18 cellular contexts compared by ENCODE assay signal in genomic region chr16:57637424-57637823, GRCh38. TPM values are rescaled to one million over a fixed set of nuclear protein-coding genes. Genes with fewer than 3 reads are reported as not detected.
A peak's percentile ranks its signal among the peaks of the same experiment; 100 is the strongest.
DNase-seq lines count a peak whose midpoint lies in the region; ATAC-seq, FAIRE-seq and TF ChIP-seq lines count a peak whose summit lies in the region.
"Had no signal": no experiment of that assay in that cellular context is flagged by ENCODE, and none has a peak within 500 bp of the region (broad histone marks: within the 10 kb centered on the region; RNA-seq: fewer than 3 reads in every experiment).

No MANE protein-coding gene starts in this region.

- H3K9ac ChIP-seq in liver (ENCODE audit: low read depth in 1 of 2, low read length in 2 of 2) = no peak overlapping the region
- no peak overlapping the region for H3K9ac ChIP-seq in HepG2 (ENCODE audit: insufficient read depth, low read depth, low read length)

- TF ChIP-seq RAD21 in liver (IDR thresholded peaks at IDR 0.05) = no peak
- no peak for TF ChIP-seq RAD21 in HepG2 (CRISPR knock-in tag; IDR thresholded peaks at IDR 0.05)

- H3K4me3 ChIP-seq in liver (ENCODE audit: low read depth in 1 of 3, low read length in 3 of 3) (no peak overlapping the region), HepG2 (replicated peaks in 1 of 3; ENCODE audit: insufficient read depth in 1 of 3, low read depth in 2 of 3, low read length in 3 of 3) (no peak overlapping the region), left ventricle myocardium inferior (peak overlapping the region; percentile 37)

- in situ Hi-C loops in HepG2 (cut with HindIII; ENCODE audit: extremely low pct_ligation_motif_present, low pct_unique_long_range_greater_than_20kb) = no loop called here

- H2AFZ ChIP-seq in HepG2 (ENCODE audit: low read length) = no peak overlapping the region

- 73% methylated on average over 8 of the region's 8 CpGs for whole genome bisulfite sequencing in liver
- WGBS in HepG2 (ENCODE audit: low lambda C conversion rate) = 61% methylated on average over 8 of the region's 8 CpGs

- no peaks in the 10 kb centered on the region for H3K79me2 ChIP-seq in HepG2 (ENCODE audit: insufficient read depth, low read length)

- no peak for ATAC-seq in HepG2
- ATAC-seq in GM19452 (IDR thresholded peaks at IDR 0.05; ENCODE audit: unreplicated experiment) = no peak
- no peak for ATAC-seq in GM21367 (IDR thresholded peaks at IDR 0.05; ENCODE audit: unreplicated experiment)
- ATAC-seq: activated CD4-positive, alpha-beta T cell treated with anti-CD3 and anti-CD28 coated beads for 36 hours; naive thymus-derived CD4-positive, alpha-beta T cell; stimulated activated memory B cell treated with anti-CD40 and anti-IgM and Interleukin-4, amounts not matched to agents 10 μg/mL and 1 μg/mL and 100 μg/mL, for 72 hours had no signal

- H3K36me3 ChIP-seq in liver (ENCODE audit: control insufficient read depth in 4 of 4, insufficient read depth in 3 of 4, low read depth in 1 of 4, low read length in 3 of 4) (no peaks in the 10 kb centered on the region), HepG2 (replicated peaks in 1 of 2; ENCODE audit: control insufficient read depth in 1 of 2, insufficient read depth in 2 of 2, low read length in 2 of 2) (no peaks in the 10 kb centered on the region), left ventricle myocardium inferior (no peaks in the 10 kb centered on the region)

- DNase-seq in HepG2 (ENCODE audit: low spot score) (no peak), left ventricle myocardium inferior (peak; percentile 62), occipital lobe (lab: John Stamatoyannopoulos, UW) (peak; percentile 49), mucosa of gallbladder (ENCODE audit: low spot score) (no peak)
- DNase-seq in activated naive CD4-positive, alpha-beta T cell treated with Interleukin-2 at 50 U/mL for 16 hours = no peak
- DNase-seq: activated CD4-positive, alpha-beta T cell treated with anti-CD3 and anti-CD28 coated beads for 36 hours; activated gamma-delta T cell; glutamatergic neuron; naive thymus-derived CD4-positive, alpha-beta T cell; NCI-H1048; NCI-H69; stimulated activated CD4-positive, alpha-beta T cell treated with anti-CD3 and anti-CD28 coated beads, Interleukin-1b, Interleukin-23, amount 100 ng/mL, for 48 hours; SW 1271 had no signal

- TF ChIP-seq EP300 in HepG2 (IDR thresholded peaks at IDR 0.05; ENCODE audit: low read depth in 2 of 2, low read length in 2 of 2) (no peak), HepG2 (CRISPR knock-in tag; IDR thresholded peaks at IDR 0.05; ENCODE audit: borderline replicate concordance) (no peak)

- H3K27ac ChIP-seq in liver (ENCODE audit: low read depth in 1 of 2, low read length in 2 of 2) (no peak overlapping the region), HepG2 (ENCODE audit: extremely low read length, insufficient read depth, low read length) (no peak overlapping the region), left ventricle myocardium inferior (replicated peaks) (peak overlapping the region; percentile 93)

- no peak for TF ChIP-seq CTCF in liver (IDR thresholded peaks at IDR 0.05; ENCODE audit: low read depth, low read length, missing input control)
- TF ChIP-seq CTCF in HepG2 (CRISPR knock-in tag; IDR thresholded peaks at IDR 0.05) = no peak
- no peak for TF ChIP-seq CTCF in left ventricle myocardium inferior (IDR thresholded peaks at IDR 0.05; ENCODE audit: borderline replicate concordance)

- CTCF ChIA-PET in HepG2 (lab: Yijun Ruan, JAX; ENCODE audit: low intra/inter-chr PET ratio, low total read pairs) = no interaction called here

- H3K9me3 ChIP-seq in liver (ENCODE audit: control insufficient read depth in 4 of 4, low read length in 3 of 4) (no peaks in the 10 kb centered on the region), HepG2 (ENCODE audit: low read length) (no peaks in the 10 kb centered on the region), left ventricle myocardium inferior (replicated peaks) (no peaks in the 10 kb centered on the region)

- H3K4me1 ChIP-seq in liver (ENCODE audit: control insufficient read depth in 4 of 4, insufficient read depth in 4 of 4, low read length in 3 of 4) (peaks cover 4 to 22% (median 12%) of the 10 kb centered on the region in 4 donors), HepG2 (ENCODE audit: insufficient read depth, low read length) (peaks cover 81% of the 10 kb centered on the region), left ventricle myocardium inferior (peaks cover 100% of the 10 kb centered on the region)

- POLR2A ChIA-PET in HepG2 (lab: Yijun Ruan, JAX) = interaction anchor here (0.8 to 6.9 kb wide), 6 partner anchors 9 to 98 kb away, joined by 3 to 127 read pairs (median 6); partner anchors contain the start of genes ADGRG1 and KATNB1

- no peaks in the 10 kb centered on the region for H4K20me1 ChIP-seq in HepG2 (ENCODE audit: insufficient read depth, low read length)

- H3K4me2 ChIP-seq in HepG2 (ENCODE audit: low read depth, low read length) = no peak overlapping the region

- BruUV-seq in HepG2 (replicated peaks; lab: Mats Ljungman, UMichigan) = no TSS peak

- intact Hi-C loops in HepG2 (cut with micrococcal nuclease; ENCODE audit: unreplicated experiment) (no loop called here), left ventricle myocardium inferior (cut with micrococcal nuclease) (no loop called here)

- no peak for TF ChIP-seq POLR2A in HepG2 (IDR thresholded peaks at IDR 0.05; ENCODE audit: insufficient read depth in 1 of 2, low read depth in 2 of 2, low read length in 2 of 2)

- H3K27me3 ChIP-seq in liver (ENCODE audit: control insufficient read depth in 4 of 4, insufficient read depth in 4 of 4, low read length in 3 of 4) (no peaks in the 10 kb centered on the region), HepG2 (ENCODE audit: control insufficient read depth in 1 of 2, insufficient read depth in 2 of 2, low read length in 2 of 2) (no peaks in the 10 kb centered on the region), left ventricle myocardium inferior (ENCODE audit: low read depth) (peaks cover 9% of the 10 kb centered on the region)

- no peak for FAIRE-seq in HepG2 (lab: Jason Lieb, UNC)

RNA-seq across cellular contexts. Expression of gene ADGRG1, which starts 9.0 kb away (rescaled TPM):
- total RNA-seq in liver (1 to 10 TPM; 2.3 to 3.3 TPM), HepG2 (2016; rRNA removed; fragmentation: Illumina TruSeq; extraction: Trizol) (2.8 and 5.9 TPM in 2 replicates), left ventricle myocardium inferior (21.3 TPM), occipital lobe (31.4 TPM), mucosa of gallbladder (312 TPM)
- polyA plus RNA-seq in liver (1 to 10 TPM; 1.7 to 1.8 TPM), HepG2 (2011; rRNA removed) (2.7 and 3.3 TPM in 2 replicates)
- total RNA-seq in HepG2 (2016; cell fraction: cytosol; rRNA removed; fragmentation: Illumina TruSeq; extraction: Trizol; ENCODE audit: low read depth) = 1.1 and 2.0 TPM in 2 replicates
- 2.8 and 5.0 TPM in 2 replicates for total RNA-seq in HepG2 (2016; cell fraction: insoluble cytoplasmic fraction; rRNA removed; fragmentation: Illumina TruSeq; extraction: Trizol)
- 3.1 and 3.2 TPM in 2 replicates for total RNA-seq in HepG2 (2016; cell fraction: membrane; rRNA removed; fragmentation: Illumina TruSeq; extraction: Trizol)
- total RNA-seq in HepG2 (2016; cell fraction: nucleus; rRNA removed; fragmentation: Illumina TruSeq; extraction: Trizol) = 7.2 and 8.0 TPM in 2 replicates
- 1.8 and 2.1 TPM in 2 replicates for polyA plus RNA-seq in HepG2 (2011; cell fraction: cytosol; rRNA removed)
- 5.0 and 7.4 TPM in 2 replicates for polyA plus RNA-seq in HepG2 (2011; cell fraction: nucleus; rRNA removed)
- polyA plus RNA-seq in HepG2 (2012) = 2.3 and 3.3 TPM in 2 replicates
- 0.83 and 1.3 TPM in 2 replicates for polyA plus RNA-seq in HepG2 (2016; cell fraction: cytosol; fragmentation: Illumina TruSeq; extraction: Trizol; ENCODE audit: low read depth)
- 2.4 and 5.1 TPM in 2 replicates for polyA plus RNA-seq in HepG2 (2016; cell fraction: insoluble cytoplasmic fraction; fragmentation: Illumina TruSeq; extraction: Trizol; ENCODE audit: low read depth)
- polyA plus RNA-seq in HepG2 (2016; cell fraction: membrane; fragmentation: Illumina TruSeq; extraction: Trizol; ENCODE audit: low read depth) = 2.8 and 3.2 TPM in 2 replicates
- 14.1 and 15.0 TPM in 2 replicates for polyA plus RNA-seq in HepG2 (2016; cell fraction: nucleus; fragmentation: Illumina TruSeq; extraction: Trizol; ENCODE audit: insufficient read depth, low read depth)
- 4.0 and 29.5 TPM in 2 replicates for polyA minus RNA-seq in HepG2 (2011; rRNA and poly(A)+ RNA removed; ENCODE audit: low replicate concordance)
- 1.8 and 1.9 TPM in 2 replicates for polyA minus RNA-seq in HepG2 (2011; cell fraction: cytosol; rRNA and poly(A)+ RNA removed)
- polyA minus RNA-seq in HepG2 (2011; cell fraction: nucleus; rRNA and poly(A)+ RNA removed) = 2.4 and 2.8 TPM in 2 replicates

RNA-seq across cellular contexts. Expression of gene ADGRG3, which starts 30.7 kb away (rescaled TPM):
- total RNA-seq in liver (1 to 10 TPM; 1.4 to 3.2 TPM), HepG2 (2016; rRNA removed; fragmentation: Illumina TruSeq; extraction: Trizol) (1.0 and 2.7 TPM in 2 replicates), left ventricle myocardium inferior (0.36 TPM), occipital lobe (0.16 TPM), mucosa of gallbladder (0.60 TPM)
- polyA plus RNA-seq in liver (under 1 TPM; 0.52 to 0.63 TPM), HepG2 (2011; rRNA removed) (11.8 and 13.6 TPM in 2 replicates)
- total RNA-seq in HepG2 (2016; cell fraction: cytosol; rRNA removed; fragmentation: Illumina TruSeq; extraction: Trizol; ENCODE audit: low read depth) = 0.79 and 1.1 TPM in 2 replicates
- total RNA-seq in HepG2 (2016; cell fraction: insoluble cytoplasmic fraction; rRNA removed; fragmentation: Illumina TruSeq; extraction: Trizol) = 1.1 and 2.2 TPM in 2 replicates
- 1.0 and 1.5 TPM in 2 replicates for total RNA-seq in HepG2 (2016; cell fraction: membrane; rRNA removed; fragmentation: Illumina TruSeq; extraction: Trizol)
- 2.3 and 2.7 TPM in 2 replicates for total RNA-seq in HepG2 (2016; cell fraction: nucleus; rRNA removed; fragmentation: Illumina TruSeq; extraction: Trizol)
- polyA plus RNA-seq in HepG2 (2011; cell fraction: cytosol; rRNA removed) = 10.8 and 11.2 TPM in 2 replicates
- 21.1 and 23.7 TPM in 2 replicates for polyA plus RNA-seq in HepG2 (2011; cell fraction: nucleus; rRNA removed)
- 5.8 and 8.1 TPM in 2 replicates for polyA plus RNA-seq in HepG2 (2012)
- polyA plus RNA-seq in HepG2 (2016; cell fraction: cytosol; fragmentation: Illumina TruSeq; extraction: Trizol; ENCODE audit: low read depth) = 0.49 and 0.54 TPM in 2 replicates
- polyA plus RNA-seq in HepG2 (2016; cell fraction: insoluble cytoplasmic fraction; fragmentation: Illumina TruSeq; extraction: Trizol; ENCODE audit: low read depth) = 1.3 TPM in 2 replicates
- 0.65 and 1.0 TPM in 2 replicates for polyA plus RNA-seq in HepG2 (2016; cell fraction: membrane; fragmentation: Illumina TruSeq; extraction: Trizol; ENCODE audit: low read depth)
- 5.4 and 6.5 TPM in 2 replicates for polyA plus RNA-seq in HepG2 (2016; cell fraction: nucleus; fragmentation: Illumina TruSeq; extraction: Trizol; ENCODE audit: insufficient read depth, low read depth)
- 0.91 and 31.9 TPM in 2 replicates for polyA minus RNA-seq in HepG2 (2011; rRNA and poly(A)+ RNA removed; ENCODE audit: low replicate concordance)
- 4.7 and 5.3 TPM in 2 replicates for polyA minus RNA-seq in HepG2 (2011; cell fraction: cytosol; rRNA and poly(A)+ RNA removed)
- 8.9 and 10.4 TPM in 2 replicates for polyA minus RNA-seq in HepG2 (2011; cell fraction: nucleus; rRNA and poly(A)+ RNA removed)
- total RNA-seq: activated CD4-positive, alpha-beta T cell treated with anti-CD3 and anti-CD28 coated beads for 36 hours had no signal
- polyA plus RNA-seq: AG04450; naive thymus-derived CD4-positive, alpha-beta T cell had no signal

RNA-seq across cellular contexts. Expression of gene DRC7, which starts 57.2 kb away (rescaled TPM):
- 1 to 10 TPM in 1 of 2 donors, under 1 TPM in 1; 0.08 to 1.8 TPM for total RNA-seq in liver
- polyA plus RNA-seq in liver = under 1 TPM in 1 of 2 donors, not detected in 1; 0.06 TPM
- 2.7 and 3.4 TPM in 2 replicates for total RNA-seq in HepG2 (2016; rRNA removed; fragmentation: Illumina TruSeq; extraction: Trizol)
- total RNA-seq in HepG2 (2016; cell fraction: cytosol; rRNA removed; fragmentation: Illumina TruSeq; extraction: Trizol; ENCODE audit: low read depth) = 0.26 and 1.5 TPM in 2 replicates
- total RNA-seq in HepG2 (2016; cell fraction: insoluble cytoplasmic fraction; rRNA removed; fragmentation: Illumina TruSeq; extraction: Trizol) = 2.4 and 2.5 TPM in 2 replicates
- 1.4 and 2.1 TPM in 2 replicates for total RNA-seq in HepG2 (2016; cell fraction: membrane; rRNA removed; fragmentation: Illumina TruSeq; extraction: Trizol)
- total RNA-seq in HepG2 (2016; cell fraction: nucleus; rRNA removed; fragmentation: Illumina TruSeq; extraction: Trizol) = 0.59 and 1.6 TPM in 2 replicates
- polyA plus RNA-seq in HepG2 (2011; rRNA removed) = 3.4 and 3.5 TPM in 2 replicates
- 2.7 and 3.1 TPM in 2 replicates for polyA plus RNA-seq in HepG2 (2011; cell fraction: cytosol; rRNA removed)
- 3.4 TPM in 2 replicates for polyA plus RNA-seq in HepG2 (2011; cell fraction: nucleus; rRNA removed)
- 4.1 and 4.4 TPM in 2 replicates for polyA plus RNA-seq in HepG2 (2012)
- 0.70 and 1.3 TPM in 2 replicates for polyA plus RNA-seq in HepG2 (2016; cell fraction: cytosol; fragmentation: Illumina TruSeq; extraction: Trizol; ENCODE audit: low read depth)
- polyA plus RNA-seq in HepG2 (2016; cell fraction: insoluble cytoplasmic fraction; fragmentation: Illumina TruSeq; extraction: Trizol; ENCODE audit: low read depth) = 2.0 and 2.4 TPM in 2 replicates
- 1.0 and 1.1 TPM in 2 replicates for polyA plus RNA-seq in HepG2 (2016; cell fraction: membrane; fragmentation: Illumina TruSeq; extraction: Trizol; ENCODE audit: low read depth)
- 1.6 and 1.8 TPM in 2 replicates for polyA plus RNA-seq in HepG2 (2016; cell fraction: nucleus; fragmentation: Illumina TruSeq; extraction: Trizol; ENCODE audit: insufficient read depth, low read depth)
- polyA minus RNA-seq in HepG2 (2011; rRNA and poly(A)+ RNA removed; ENCODE audit: low replicate concordance) = 1.2 TPM in 1 of 2 replicates, not detected in the other
- polyA minus RNA-seq in HepG2 (2011; cell fraction: cytosol; rRNA and poly(A)+ RNA removed) = 0.99 and 1.1 TPM in 2 replicates
- 1.3 and 2.5 TPM in 2 replicates for polyA minus RNA-seq in HepG2 (2011; cell fraction: nucleus; rRNA and poly(A)+ RNA removed)
- total RNA-seq in left ventricle myocardium inferior = not detected
- 0.78 TPM for total RNA-seq in occipital lobe
- 1.9 TPM for total RNA-seq in mucosa of gallbladder
- total RNA-seq: naive thymus-derived CD4-positive, alpha-beta T cell had no signal
- polyA plus RNA-seq: AG04450; naive thymus-derived CD4-positive, alpha-beta T cell had no signal

Comparison
In these comparisons a context has a peak if more than half of its experiments do, and no peak if none do; other contexts are left out.
1. DNase-seq: peak in left ventricle myocardium inferior (single experiment) and occipital lobe (single experiment); none in HepG2 (single experiment), activated naive CD4-positive, alpha-beta T cell treated with Interleukin-2 at 50 U/mL for 16 hours (single experiment) and mucosa of gallbladder (single experiment).